ENCODE assay signal across 2 cellular contexts in genomic region chr5:6668717-6669116, GRCh38.
A peak's percentile ranks its signal among the peaks of the same experiment; 100 is the strongest.
TF ChIP-seq lines count a peak whose summit lies in the region.

No MANE protein-coding gene starts in this region.

TF ChIP-seq in HEK293, 187 proteins besides CTCF, POLR2A, EP300 and RAD21:
- TF ChIP-seq GLIS1 (tag by site-specific recombination; IDR thresholded peaks at IDR 0.05): 0 out of 2 replicates have a peak, but pooled peaks have one; percentile 3

TF ChIP-seq in K562, 482 proteins besides CTCF, POLR2A, EP300 and RAD21:
- TF ChIP-seq NFIC (IDR thresholded peaks at IDR 0.05): 0 out of 2 replicates have a peak, but pooled peaks have one; percentile 15
